Comparison of ENCODE assay signal across 11 cellular contexts in the genomic region with DNA sequence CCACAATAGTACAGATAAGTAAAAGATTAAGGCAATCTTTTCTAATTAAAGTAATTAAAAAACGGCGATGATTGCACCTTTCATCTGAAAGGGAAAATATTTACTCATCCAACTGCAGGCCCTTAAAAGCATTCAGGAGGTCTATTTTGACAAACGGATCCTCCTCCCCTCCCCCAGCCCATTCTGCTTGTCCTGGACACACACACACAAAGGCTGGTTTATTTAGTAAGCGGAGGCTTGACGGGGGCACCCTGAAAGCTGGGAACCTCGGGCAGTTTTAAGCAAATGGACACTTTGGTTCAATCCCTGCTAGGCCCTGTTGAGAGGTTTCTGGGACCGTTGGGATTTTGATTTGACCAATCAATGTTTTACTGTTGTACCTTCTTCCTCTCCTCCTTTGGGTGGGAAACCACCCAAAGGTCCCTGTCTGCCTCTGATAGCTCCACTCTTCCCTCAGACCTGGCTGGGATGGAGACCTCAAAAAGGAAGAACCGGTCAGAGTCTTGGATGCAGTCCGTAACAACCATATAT.
A peak's percentile ranks its signal among the peaks of the same experiment; 100 is the strongest.
DNase-seq lines count a peak whose midpoint lies in the region; ATAC-seq and TF ChIP-seq lines count a peak whose summit lies in the region.
"Had no signal": no experiment of that assay in that cellular context is flagged by ENCODE, and none has a peak within 500 bp of the region (broad histone marks: within the 10 kb centered on the region; RNA-seq: fewer than 3 reads in every experiment).

No MANE protein-coding gene starts in this region.

- no peak overlapping the region for H3K4me3 Mint-ChIP-seq in endothelial cell (ENCODE audit: unreplicated experiment)
- H3K4me3 Mint-ChIP-seq in neural crest cell: peak overlapping the region; percentile 62
- H3K4me3 Mint-ChIP-seq in activated T-helper 1 cell treated with anti-CD3 and anti-CD28 coated beads, Interleukin-12 subunit alpha, Interleukin-12 subunit beta, Interleukin-2, Interleukin-4 antibody, amounts not matched to agents 30 ng/mL and 10 ng/mL and 1 ng/mL, durations not matched to agents 14 hours and 24 hours and 36 hours: no peak overlapping the region
- no peak overlapping the region for H3K4me3 Mint-ChIP-seq in chondrocyte (ENCODE audit: unreplicated experiment)
- H3K4me3 Mint-ChIP-seq: activated CD4-positive, alpha-beta memory T cell treated with anti-CD3 and anti-CD28 coated beads for 36 hours had no signal

- peaks cover 35 to 100% (median 96%) of the 10 kb centered on the region in 12 donors for H3K4me1 ChIP-seq in heart left ventricle

- H3K9me3 Mint-ChIP-seq in endothelial cell (ENCODE audit: unreplicated experiment) (no peaks in the 10 kb centered on the region), neural crest cell (no peaks in the 10 kb centered on the region), chondrocyte (ENCODE audit: low read depth) (no peaks in the 10 kb centered on the region)
- no peaks in the 10 kb centered on the region for H3K9me3 Mint-ChIP-seq in activated T-helper 1 cell treated with anti-CD3 and anti-CD28 coated beads, Interleukin-12 subunit alpha, Interleukin-12 subunit beta, Interleukin-2, Interleukin-4 antibody, amounts not matched to agents 30 ng/mL and 10 ng/mL and 1 ng/mL, durations not matched to agents 14 hours and 24 hours and 36 hours
- H3K9me3 Mint-ChIP-seq: activated CD4-positive, alpha-beta memory T cell treated with anti-CD3 and anti-CD28 coated beads for 36 hours had no signal

- 46 to 50% (median 48%) methylated on average over 9 of the region's 9 CpGs for WGBS in heart left ventricle, 4 donors

- H3K9me3 ChIP-seq in heart left ventricle: no peaks in the 10 kb centered on the region

- ATAC-seq in heart left ventricle: no peak
- no peak for ATAC-seq in HG02763 (IDR thresholded peaks at IDR 0.05; ENCODE audit: unreplicated experiment)

- intact Hi-C loops in heart left ventricle (cut with DNase I): loop anchor here in 7 of 10 donors (5.0 to 10.0 kb wide), 6 partner anchors 46 to 63 kb away; no protein-coding TSS in a partner anchor
- intact Hi-C loops in cardiac septum (cut with DNase I): no loop called here
- intact Hi-C loops in activated T-helper 1 cell treated with anti-CD3 and anti-CD28 coated beads, Interleukin-12 subunit alpha, Interleukin-12 subunit beta, Interleukin-2, Interleukin-4 antibody, amounts not matched to agents 30 ng/mL and 10 ng/mL and 1 ng/mL, durations not matched to agents 14 hours and 24 hours and 36 hours (cut with micrococcal nuclease): loop anchor here (10.0 kb wide), 1 partner anchor 73 kb away; no protein-coding TSS in a partner anchor

- no peak for DNase-seq in heart left ventricle
- DNase-seq in cardiac septum (ENCODE audit: low spot score): no peak
- no peak for DNase-seq in endothelial cell (ENCODE audit: low spot score)
- no peak for DNase-seq in neural crest cell (ENCODE audit: low read depth, low spot score)
- DNase-seq in activated T-helper 1 cell treated with anti-CD3 and anti-CD28 coated beads, Interleukin-12 subunit alpha, Interleukin-12 subunit beta, Interleukin-2, Interleukin-4 antibody, amounts not matched to agents 30 ng/mL and 10 ng/mL and 1 ng/mL, durations not matched to agents 14 hours and 24 hours and 36 hours (ENCODE audit: low spot score): no peak
- no peak for DNase-seq in chondrocyte (ENCODE audit: low spot score)
- DNase-seq in OCI-M2 (lab: John Stamatoyannopoulos, UW; ENCODE audit: unreplicated experiment): no peak
- DNase-seq: activated CD4-positive, alpha-beta memory T cell treated with anti-CD3 and anti-CD28 coated beads for 36 hours; NCI-H2171 treated with DMSO at 0.1 percent for 48 hours; SIG-M5 had no signal

- TF ChIP-seq CTCF in heart left ventricle (IDR thresholded peaks at IDR 0.05): no peak
- no peak for TF ChIP-seq CTCF in endothelial cell (IDR thresholded peaks at IDR 0.05; ENCODE audit: unreplicated experiment)
- no peak for TF ChIP-seq CTCF in neural crest cell (conservative IDR thresholded peaks at IDR 0.05)
- TF ChIP-seq CTCF in chondrocyte (IDR thresholded peaks at IDR 0.05): no peak

- peak overlapping the region; percentile 74 to 98 (median 88) for H3K27ac ChIP-seq in heart left ventricle

- TF ChIP-seq POLR2A in heart left ventricle (IDR thresholded peaks at IDR 0.05): no peak

- peak overlapping the region; percentile 98 for H3K27ac Mint-ChIP-seq in endothelial cell (ENCODE audit: unreplicated experiment)
- peak overlapping the region; percentile 95 for H3K27ac Mint-ChIP-seq in neural crest cell (ENCODE audit: unreplicated experiment)
- H3K27ac Mint-ChIP-seq in activated T-helper 1 cell treated with anti-CD3 and anti-CD28 coated beads, Interleukin-12 subunit alpha, Interleukin-12 subunit beta, Interleukin-2, Interleukin-4 antibody, amounts not matched to agents 30 ng/mL and 10 ng/mL and 1 ng/mL, durations not matched to agents 14 hours and 24 hours and 36 hours: no peak overlapping the region
- H3K27ac Mint-ChIP-seq in chondrocyte (ENCODE audit: unreplicated experiment): no peak overlapping the region
- H3K27ac Mint-ChIP-seq: activated CD4-positive, alpha-beta memory T cell treated with anti-CD3 and anti-CD28 coated beads for 36 hours had no signal

- H3K4me3 ChIP-seq in heart left ventricle: no peak overlapping the region

- H3K36me3 Mint-ChIP-seq in endothelial cell (ENCODE audit: low read depth, unreplicated experiment) (no peaks in the 10 kb centered on the region), neural crest cell (ENCODE audit: low read depth) (no peaks in the 10 kb centered on the region), chondrocyte (ENCODE audit: low read depth) (no peaks in the 10 kb centered on the region)
- H3K36me3 Mint-ChIP-seq in activated T-helper 1 cell treated with anti-CD3 and anti-CD28 coated beads, Interleukin-12 subunit alpha, Interleukin-12 subunit beta, Interleukin-2, Interleukin-4 antibody, amounts not matched to agents 30 ng/mL and 10 ng/mL and 1 ng/mL, durations not matched to agents 14 hours and 24 hours and 36 hours (ENCODE audit: low read depth): no peaks in the 10 kb centered on the region
- H3K36me3 Mint-ChIP-seq: activated CD4-positive, alpha-beta memory T cell treated with anti-CD3 and anti-CD28 coated beads for 36 hours had no signal

- H3K27me3 Mint-ChIP-seq in endothelial cell (ENCODE audit: unreplicated experiment) (peaks cover 15% of the 10 kb centered on the region), neural crest cell (ENCODE audit: low read depth) (no peaks in the 10 kb centered on the region), chondrocyte (ENCODE audit: low read depth) (no peaks in the 10 kb centered on the region)
- H3K27me3 Mint-ChIP-seq in activated T-helper 1 cell treated with anti-CD3 and anti-CD28 coated beads, Interleukin-12 subunit alpha, Interleukin-12 subunit beta, Interleukin-2, Interleukin-4 antibody, amounts not matched to agents 30 ng/mL and 10 ng/mL and 1 ng/mL, durations not matched to agents 14 hours and 24 hours and 36 hours (ENCODE audit: insufficient read depth): no peaks in the 10 kb centered on the region
- H3K27me3 Mint-ChIP-seq: activated CD4-positive, alpha-beta memory T cell treated with anti-CD3 and anti-CD28 coated beads for 36 hours had no signal

- no peaks in the 10 kb centered on the region for H3K27me3 ChIP-seq in heart left ventricle

- H3K4me1 Mint-ChIP-seq in endothelial cell (ENCODE audit: unreplicated experiment): peaks cover 74% of the 10 kb centered on the region
- H3K4me1 Mint-ChIP-seq in neural crest cell: peaks cover 68% of the 10 kb centered on the region
- H3K4me1 Mint-ChIP-seq in activated T-helper 1 cell treated with anti-CD3 and anti-CD28 coated beads, Interleukin-12 subunit alpha, Interleukin-12 subunit beta, Interleukin-2, Interleukin-4 antibody, amounts not matched to agents 30 ng/mL and 10 ng/mL and 1 ng/mL, durations not matched to agents 14 hours and 24 hours and 36 hours (ENCODE audit: low read depth): no peaks in the 10 kb centered on the region
- H3K4me1 Mint-ChIP-seq in chondrocyte (ENCODE audit: low read depth): peaks cover 89% of the 10 kb centered on the region

- no peaks in the 10 kb centered on the region for H3K36me3 ChIP-seq in heart left ventricle

Comparison
In these comparisons a context has a peak if more than half of its experiments do, and no peak if none do; other contexts are left out.
1. H3K27ac Mint-ChIP-seq: peak in endothelial cell (single experiment) and neural crest cell (single experiment); none in activated T-helper 1 cell treated with anti-CD3 and anti-CD28 coated beads, Interleukin-12 subunit alpha, Interleukin-12 subunit beta, Interleukin-2, Interleukin-4 antibody, amounts not matched to agents 30 ng/mL and 10 ng/mL and 1 ng/mL, durations not matched to agents 14 hours and 24 hours and 36 hours (single experiment) and chondrocyte (single experiment).